9 cellular contexts compared by ENCODE assay signal in the genomic region with DNA sequence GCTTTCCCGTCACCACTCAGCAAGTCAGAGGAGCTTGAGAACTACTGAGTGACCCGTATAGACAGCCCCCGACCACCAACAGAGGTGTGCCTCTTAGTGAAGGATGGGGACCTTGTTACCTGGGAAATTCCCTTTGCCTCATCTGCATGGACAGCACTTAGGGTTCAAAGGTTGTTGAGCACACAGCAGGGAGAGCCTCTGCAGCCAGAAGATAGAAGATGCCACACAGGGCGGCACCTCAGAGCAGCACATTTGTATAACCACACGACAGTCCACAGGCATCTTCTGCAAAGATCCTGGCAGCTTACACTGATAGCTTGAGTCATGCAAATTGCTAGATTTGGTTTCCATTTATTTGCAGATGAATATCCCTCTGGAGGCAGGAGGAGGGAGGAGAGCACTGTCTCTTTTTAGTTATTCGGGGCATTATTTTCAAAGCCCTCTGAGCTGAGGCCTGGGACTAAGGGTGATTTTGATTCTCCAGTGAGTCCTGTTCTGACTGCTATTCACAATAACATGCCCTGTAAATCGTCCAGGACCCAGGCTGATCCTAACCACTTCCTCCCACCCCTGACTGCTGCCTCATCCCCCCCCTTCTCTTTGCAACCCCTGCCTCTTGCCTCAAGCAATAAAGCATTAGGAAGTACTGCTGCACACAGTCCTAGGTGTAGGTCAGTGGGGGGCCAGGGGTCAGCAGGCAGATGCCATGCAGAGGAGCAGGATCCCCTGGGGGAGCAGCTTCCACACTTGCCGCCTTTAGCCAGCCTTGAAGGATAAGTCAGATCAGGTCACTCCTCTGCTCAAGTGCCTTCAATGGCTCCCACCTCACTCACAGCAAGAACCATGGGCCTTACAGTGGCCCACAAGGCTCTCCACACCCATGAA. TPM values are rescaled to one million over a fixed set of nuclear protein-coding genes. Genes with fewer than 3 reads are reported as not detected.
DNase-seq lines count a peak whose midpoint lies in the region; ATAC-seq and TF ChIP-seq lines count a peak whose summit lies in the region.
"Had no signal": no experiment of that assay in that cellular context is flagged by ENCODE, and none has a peak within 500 bp of the region (broad histone marks: within the 10 kb centered on the region; RNA-seq: fewer than 3 reads in every experiment).

No MANE protein-coding gene starts in this region.

- no peaks in the 10 kb centered on the region for H3K4me1 ChIP-seq in osteoblast (ENCODE audit: insufficient read depth, low read length)

- H3K36me3 ChIP-seq in osteoblast (ENCODE audit: insufficient read depth, low read length): no peaks in the 10 kb centered on the region

- H3K9me3 ChIP-seq in osteoblast (ENCODE audit: low read depth, low read length): no peaks in the 10 kb centered on the region

- no peak for TF ChIP-seq CTCF in osteoblast (IDR thresholded peaks at IDR 0.05; ENCODE audit: extremely low read depth, low read depth, low read length)

- H3K79me2 ChIP-seq in osteoblast (ENCODE audit: insufficient read depth, low read length): no peaks in the 10 kb centered on the region

- DNase-seq in NAMALWA (ENCODE audit: low spot score) (peak; percentile 70), activated T-helper 1 cell treated with Interleukin-2 at 50 U/mL for 16 hours (ENCODE audit: low read depth) (peak; percentile 32), osteoblast (ENCODE audit: insufficient read length, low spot score, missing footprints) (peak; percentile 92), COLO829 (ENCODE audit: low spot score) (no peak), EL (no peak), NCI-H524 treated with DMSO at 0.1 percent for 48 hours (lab: John Stamatoyannopoulos, UW) (no peak)

- H3K27ac ChIP-seq in osteoblast (ENCODE audit: low read depth, low read length): no peak overlapping the region
- H3K27ac ChIP-seq: epithelial cell of prostate had no signal

- H4K20me1 ChIP-seq in osteoblast (ENCODE audit: insufficient read depth, low read length): no peaks in the 10 kb centered on the region

- no peak overlapping the region for H2AFZ ChIP-seq in osteoblast (ENCODE audit: low read length)

- H3K4me3 ChIP-seq in osteoblast (ENCODE audit: insufficient read depth, low read length): no peak overlapping the region

- no peak overlapping the region for H3K4me2 ChIP-seq in osteoblast (ENCODE audit: insufficient read depth, low read length)

- H3K27me3 ChIP-seq in osteoblast (ENCODE audit: insufficient read depth, low read length): peaks cover 56% of the 10 kb centered on the region

- ATAC-seq in GM19025 (IDR thresholded peaks at IDR 0.05; ENCODE audit: low read depth, unreplicated experiment) (peak; percentile 76), GM21360 (IDR thresholded peaks at IDR 0.05; ENCODE audit: unreplicated experiment) (no peak)

RNA-seq across cellular contexts. Expression of a gene that starts 24.6 kb away (rescaled TPM):
- total RNA-seq in osteoblast: 0.72 and 1.5 TPM in 2 replicates

RNA-seq across cellular contexts. Expression of a gene that starts 43.9 kb away (rescaled TPM):
- total RNA-seq in osteoblast: 8.5 and 10.5 TPM in 2 replicates

RNA-seq across cellular contexts. Expression of a gene that starts 45.0 kb away (rescaled TPM):
- total RNA-seq in osteoblast: not detected in 2 replicates

Comparison
In these comparisons a context has a peak if more than half of its experiments do, and no peak if none do; other contexts are left out.
1. DNase-seq: peak in NAMALWA (single experiment), activated T-helper 1 cell treated with Interleukin-2 at 50 U/mL for 16 hours (single experiment) and osteoblast (single experiment); none in COLO829 (single experiment), EL (single experiment) and NCI-H524 treated with DMSO at 0.1 percent for 48 hours (single experiment).